26 cellular contexts compared by ENCODE assay signal in genomic region chr15:41817327-41817726, GRCh38.
"Had no signal": no experiment of that assay in that cellular context is flagged by ENCODE, and none has a peak within 500 bp of the region (broad histone marks: within the 10 kb centered on the region; RNA-seq: fewer than 3 reads in every experiment).

No MANE protein-coding gene starts in this region.

- H3K4me1 ChIP-seq: testis, thyroid gland, tibial artery, tibial nerve, transverse colon, upper lobe of left lung, upper lobe of right lung, uterus, vagina had no signal

- H3K27ac Mint-ChIP-seq: stimulated activated memory B cell treated with anti-CD40 and anti-IgM and Interleukin-4, amounts not matched to agents 10 μg/mL and 1 μg/mL and 100 μg/mL, for 72 hours; stimulated activated naive B cell treated with anti-CD40 and anti-IgM and Interleukin-4, amounts not matched to agents 10 μg/mL and 1 μg/mL and 100 μg/mL, for 72 hours; stimulated activated naive CD8-positive, alpha-beta T cell treated with anti-CD3 and anti-CD28 coated beads, Interleukin-15, amount 100 ng/mL, for 72 hours; stimulated activated naive CD8-positive, alpha-beta T cell treated with anti-CD3 and anti-CD28 coated beads, Interleukin-15, Interleukin-2, amounts not matched to agents 100 ng/mL and 50 ng/mL, for 24 hours; type B pancreatic cell had no signal

- H3K36me3 ChIP-seq: uterus had no signal

- ATAC-seq: stimulated activated memory B cell treated with anti-CD40 and anti-IgM and Interleukin-4, amounts not matched to agents 10 μg/mL and 1 μg/mL and 100 μg/mL, for 72 hours; stimulated activated naive B cell treated with anti-CD40 and anti-IgM and Interleukin-4, amounts not matched to agents 10 μg/mL and 1 μg/mL and 100 μg/mL, for 72 hours; stimulated activated naive CD8-positive, alpha-beta T cell treated with anti-CD3 and anti-CD28 coated beads, Interleukin-15, amount 100 ng/mL, for 72 hours; stimulated activated naive CD8-positive, alpha-beta T cell treated with anti-CD3 and anti-CD28 coated beads, Interleukin-15, Interleukin-2, amounts not matched to agents 100 U/mL and 50 U/mL, for 24 hours; upper lobe of right lung had no signal

- H3K4me1 Mint-ChIP-seq: stimulated activated memory B cell treated with anti-CD40 and anti-IgM and Interleukin-4, amounts not matched to agents 10 μg/mL and 1 μg/mL and 100 μg/mL, for 72 hours; stimulated activated naive B cell treated with anti-CD40 and anti-IgM and Interleukin-4, amounts not matched to agents 10 μg/mL and 1 μg/mL and 100 μg/mL, for 72 hours; stimulated activated naive CD8-positive, alpha-beta T cell treated with anti-CD3 and anti-CD28 coated beads, Interleukin-15, amount 100 ng/mL, for 72 hours had no signal

- H3K27ac ChIP-seq: stomach, suprapubic skin, testis, thoracic aorta, thyroid gland, tibial artery, tibial nerve, transverse colon, upper lobe of left lung, upper lobe of right lung, uterus, vagina had no signal

- H3K4me3 ChIP-seq: stomach, suprapubic skin, testis, thoracic aorta, thyroid gland, tibial artery, tibial nerve, transverse colon, upper lobe of left lung, upper lobe of right lung, uterus, vagina had no signal

- H3K27me3 ChIP-seq: stomach, suprapubic skin, testis, thyroid gland, tibial artery, tibial nerve, transverse colon, upper lobe of left lung, upper lobe of right lung, uterus, vagina had no signal

- DNase-seq: stimulated activated CD4-positive, alpha-beta T cell treated with anti-CD3 and anti-CD28 coated beads, Interleukin-2, amount 100 ng/mL, for 48 hours; stimulated activated CD4-positive, alpha-beta T cell treated with anti-CD3 and anti-CD28 coated beads, Interleukin-4, amount 100 ng/mL, for 1 hour; stimulated activated CD4-positive, alpha-beta T cell treated with anti-CD3 and anti-CD28 coated beads, Interleukin-4, amount 100 ng/mL, for 24 hours; stimulated activated CD4-positive, alpha-beta T cell treated with anti-CD3 and anti-CD28 coated beads, Interleukin-4, amount 100 ng/mL, for 4 hours; stimulated activated CD8-positive, alpha-beta memory T cell treated with anti-CD3 and anti-CD28 coated beads, Interleukin-4, amount 100 ng/mL, for 48 hours; stimulated activated naive B cell treated with anti-CD40 and anti-IgM and Interleukin-4, amounts not matched to agents 10 μg/mL and 1 μg/mL and 100 μg/mL, for 72 hours; stimulated activated naive CD4-positive, alpha-beta T cell; stimulated activated naive CD4-positive, alpha-beta T cell treated with Interleukin-2 at 50 U/mL for 16 hours; stimulated activated naive CD8-positive, alpha-beta T cell treated with anti-CD3 and anti-CD28 coated beads, Interleukin-15, amount 100 ng/mL, for 72 hours; stimulated activated naive CD8-positive, alpha-beta T cell treated with anti-CD3 and anti-CD28 coated beads, Interleukin-15, Interleukin-2, amounts not matched to agents 100 U/mL and 50 U/mL, for 24 hours; stomach; testis; thyroid gland; tibial artery; transverse colon; trophoblast cell; upper lobe of left lung; upper lobe of right lung; uterus had no signal

- H3K9me3 ChIP-seq: stomach, suprapubic skin, testis, thoracic aorta, thyroid gland, tibial artery, tibial nerve, transverse colon, upper lobe of left lung, upper lobe of right lung, uterus, vagina had no signal

- H3K4me3 Mint-ChIP-seq: stimulated activated memory B cell treated with anti-CD40 and anti-IgM and Interleukin-4, amounts not matched to agents 10 μg/mL and 1 μg/mL and 100 μg/mL, for 72 hours; stimulated activated naive B cell treated with anti-CD40 and anti-IgM and Interleukin-4, amounts not matched to agents 10 μg/mL and 1 μg/mL and 100 μg/mL, for 72 hours; stimulated activated naive CD8-positive, alpha-beta T cell treated with anti-CD3 and anti-CD28 coated beads, Interleukin-15, amount 100 ng/mL, for 72 hours; stimulated activated naive CD8-positive, alpha-beta T cell treated with anti-CD3 and anti-CD28 coated beads, Interleukin-15, Interleukin-2, amounts not matched to agents 100 ng/mL and 50 ng/mL, for 24 hours; type B pancreatic cell had no signal

- H3K9me3 Mint-ChIP-seq: stimulated activated memory B cell treated with anti-CD40 and anti-IgM and Interleukin-4, amounts not matched to agents 10 μg/mL and 1 μg/mL and 100 μg/mL, for 72 hours; stimulated activated naive B cell treated with anti-CD40 and anti-IgM and Interleukin-4, amounts not matched to agents 10 μg/mL and 1 μg/mL and 100 μg/mL, for 72 hours; stimulated activated naive CD8-positive, alpha-beta T cell treated with anti-CD3 and anti-CD28 coated beads, Interleukin-15, amount 100 ng/mL, for 72 hours; stimulated activated naive CD8-positive, alpha-beta T cell treated with anti-CD3 and anti-CD28 coated beads, Interleukin-15, Interleukin-2, amounts not matched to agents 100 ng/mL and 50 ng/mL, for 24 hours; type B pancreatic cell had no signal
